Comparison of ENCODE assay signal across 9 cellular contexts in genomic region chr22:25076281-25076680, GRCh38.
DNase-seq lines count a peak whose midpoint lies in the region; TF ChIP-seq lines count a peak whose summit lies in the region.
"Had no signal": no experiment of that assay in that cellular context is flagged by ENCODE, and none has a peak within 500 bp of the region (broad histone marks: within the 10 kb centered on the region; RNA-seq: fewer than 3 reads in every experiment).

No MANE protein-coding gene starts in this region.

- no peak for TF ChIP-seq CTCF in KMS-11 (conservative IDR thresholded peaks at IDR 0.05; ENCODE audit: low read depth, low read length)
- TF ChIP-seq CTCF in ascending aorta (IDR thresholded peaks at IDR 0.05): no peak

- H3K4me2 ChIP-seq in KMS-11: peak overlapping the region; percentile 49

- H3K4me3 ChIP-seq in KMS-11 (IDR thresholded peaks at IDR 0.05; ENCODE audit: insufficient read depth, low read depth, low read length) (no peak overlapping the region), ascending aorta (peak overlapping the region in 1 of 2 donors; percentile 10)

- H3K4me1 ChIP-seq in KMS-11 (ENCODE audit: low read depth, poor library complexity, severe bottlenecking) (peaks cover 39% of the 10 kb centered on the region), ascending aorta (peaks cover 43 to 62% of the 10 kb centered on the region in 2 donors)

- H3K27ac ChIP-seq in KMS-11: peak overlapping the region; percentile 46
- peak overlapping the region; percentile 91 to 96 for H3K27ac ChIP-seq in ascending aorta

- H4K20me1 ChIP-seq in KMS-11 (ENCODE audit: insufficient read depth): no peaks in the 10 kb centered on the region

- no peaks in the 10 kb centered on the region for H3K36me3 ChIP-seq in KMS-11 (ENCODE audit: insufficient read depth)
- H3K36me3 ChIP-seq in ascending aorta: no peaks in the 10 kb centered on the region

- H3K9ac ChIP-seq in KMS-11: no peak overlapping the region; the same call in 1 of the 2 replicates

- peak; percentile 70 to 77 for DNase-seq in activated CD4-positive, alpha-beta T cell treated with anti-CD3 and anti-CD28 coated beads, Interleukin-2, amount 50 U/mL, for 48 hours
- no peak for DNase-seq in ascending aorta (ENCODE audit: low spot score in 2 of 2)
- peak; percentile 47 for DNase-seq in stimulated activated CD8-positive, alpha-beta memory T cell treated with anti-CD3 and anti-CD28 coated beads, Interleukin-12 subunit alpha, Interleukin-12 subunit beta, amount 100 ng/mL, for 4 hours (ENCODE audit: low read depth)
- DNase-seq in midbrain (lab: John Stamatoyannopoulos, UW): no peak
- DNase-seq in NCI-H1092 (lab: John Stamatoyannopoulos, UW): no peak
- no peak for DNase-seq in GM19240 (ENCODE audit: insufficient read length, low spot score)
- no peak for DNase-seq in NCI-H748 treated with DMSO at 0.1 percent for 48 hours (lab: John Stamatoyannopoulos, UW)
- DNase-seq: right cardiac atrium had no signal

- 0 out of 2 replicates have a peak overlapping the region, but pooled peaks have one; percentile 25 for H2AFZ ChIP-seq in KMS-11 (ENCODE audit: low read depth)

- H3K27me3 ChIP-seq in KMS-11 (ENCODE audit: insufficient read depth, low read depth): no peaks in the 10 kb centered on the region
- H3K27me3 ChIP-seq in ascending aorta: no peaks in the 10 kb centered on the region

- intact Hi-C loops in ascending aorta (cut with DNase I): loop anchor here (10.0 kb wide), 1 partner anchor 679 kb away; no protein-coding TSS in a partner anchor

- H3K79me2 ChIP-seq in KMS-11 (ENCODE audit: insufficient read depth, low read depth): no peaks in the 10 kb centered on the region

- no peaks in the 10 kb centered on the region for H3K9me3 ChIP-seq in ascending aorta

Comparison
In these comparisons a context has a peak if more than half of its experiments do, and no peak if none do; other contexts are left out.
1. DNase-seq: peak in activated CD4-positive, alpha-beta T cell treated with anti-CD3 and anti-CD28 coated beads, Interleukin-2, amount 50 U/mL, for 48 hours (2 of 2) and stimulated activated CD8-positive, alpha-beta memory T cell treated with anti-CD3 and anti-CD28 coated beads, Interleukin-12 subunit alpha, Interleukin-12 subunit beta, amount 100 ng/mL, for 4 hours (single experiment); none in ascending aorta (0 of 2), midbrain (single experiment), NCI-H1092 (single experiment), GM19240 (single experiment) and NCI-H748 treated with DMSO at 0.1 percent for 48 hours (single experiment).